1 cellular context compared by ENCODE assay signal in the genomic region with DNA sequence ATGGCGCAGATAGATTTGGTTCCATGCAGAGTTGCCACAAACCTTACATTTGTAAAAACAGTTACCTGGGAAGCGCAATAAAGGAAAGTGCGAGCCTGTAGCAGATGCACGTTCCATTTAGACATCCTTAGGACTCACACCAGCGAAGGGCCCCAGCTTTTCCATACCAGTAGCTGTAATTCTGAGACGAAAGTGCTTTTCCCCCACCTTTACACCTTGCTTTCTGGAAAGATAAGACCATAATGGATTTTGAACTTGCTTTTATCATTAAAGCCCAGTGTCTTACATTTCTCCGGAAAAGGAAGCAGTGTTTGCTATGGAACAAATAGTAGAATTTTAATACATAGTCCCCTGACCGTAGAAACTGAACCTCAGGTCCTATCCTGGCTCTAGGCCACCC.
TF ChIP-seq lines count a peak whose summit lies in the region.

No MANE protein-coding gene starts in this region.

TF ChIP-seq in IMR-90, 13 proteins besides CTCF, POLR2A, EP300 and RAD21:
- TF ChIP-seq, protein P1, sequence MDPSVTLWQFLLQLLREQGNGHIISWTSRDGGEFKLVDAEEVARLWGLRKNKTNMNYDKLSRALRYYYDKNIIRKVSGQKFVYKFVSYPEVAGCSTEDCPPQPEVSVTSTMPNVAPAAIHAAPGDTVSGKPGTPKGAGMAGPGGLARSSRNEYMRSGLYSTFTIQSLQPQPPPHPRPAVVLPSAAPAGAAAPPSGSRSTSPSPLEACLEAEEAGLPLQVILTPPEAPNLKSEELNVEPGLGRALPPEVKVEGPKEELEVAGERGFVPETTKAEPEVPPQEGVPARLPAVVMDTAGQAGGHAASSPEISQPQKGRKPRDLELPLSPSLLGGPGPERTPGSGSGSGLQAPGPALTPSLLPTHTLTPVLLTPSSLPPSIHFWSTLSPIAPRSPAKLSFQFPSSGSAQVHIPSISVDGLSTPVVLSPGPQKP (IDR thresholded peaks at IDR 0.05; ENCODE audit: borderline replicate concordance, low read depth, low read length): no peak
- TF ChIP-seq MXI1 (IDR thresholded peaks at IDR 0.05; ENCODE audit: borderline replicate concordance, low read depth, low read length): no peak
- TF ChIP-seq MAZ (IDR thresholded peaks at IDR 0.05; ENCODE audit: borderline replicate concordance, low read depth, low read length): no peak
